13 cellular contexts compared by ENCODE assay signal in genomic region chr3:160822931-160823330, GRCh38.
"Had no signal": no experiment of that assay in that cellular context is flagged by ENCODE, and none has a peak within 500 bp of the region (broad histone marks: within the 10 kb centered on the region; RNA-seq: fewer than 3 reads in every experiment).

No MANE protein-coding gene starts in this region.

- H3K4me1 ChIP-seq: body of pancreas, suprapubic skin had no signal

- H3K9me3 ChIP-seq: body of pancreas, psoas muscle, suprapubic skin had no signal

- H3K4me3 ChIP-seq: body of pancreas, neural progenitor cell, psoas muscle, suprapubic skin had no signal

- H3K4me2 ChIP-seq: neural progenitor cell had no signal

- H3K27ac ChIP-seq: body of pancreas, neural progenitor cell, psoas muscle, suprapubic skin had no signal

- H3K36me3 ChIP-seq: neural progenitor cell, suprapubic skin had no signal

- H2AFZ ChIP-seq: neural progenitor cell had no signal

- DNase-seq: activated CD4-positive, alpha-beta T cell treated with anti-CD3 and anti-CD28 coated beads for 4 hours; activated CD8-positive, alpha-beta T cell treated with anti-CD3 and anti-CD28 coated beads for 36 hours; activated effector memory CD4-positive, alpha-beta T cell treated with anti-CD3 and anti-CD28 coated beads, Interleukin-2, amount 50 U/mL, for 16 hours; activated T-cell treated with anti-CD3 and anti-CD28 coated beads, Interleukin-2, amount 50 U/mL, for 4 hours; amniotic stem cell; body of pancreas; caudate nucleus; islet precursor cell; mammary epithelial cell; psoas muscle; trophoblast cell had no signal

- H3K27me3 ChIP-seq: body of pancreas, neural progenitor cell, suprapubic skin had no signal
